ENCODE assay signal across 10 cellular contexts in the genomic region with DNA sequence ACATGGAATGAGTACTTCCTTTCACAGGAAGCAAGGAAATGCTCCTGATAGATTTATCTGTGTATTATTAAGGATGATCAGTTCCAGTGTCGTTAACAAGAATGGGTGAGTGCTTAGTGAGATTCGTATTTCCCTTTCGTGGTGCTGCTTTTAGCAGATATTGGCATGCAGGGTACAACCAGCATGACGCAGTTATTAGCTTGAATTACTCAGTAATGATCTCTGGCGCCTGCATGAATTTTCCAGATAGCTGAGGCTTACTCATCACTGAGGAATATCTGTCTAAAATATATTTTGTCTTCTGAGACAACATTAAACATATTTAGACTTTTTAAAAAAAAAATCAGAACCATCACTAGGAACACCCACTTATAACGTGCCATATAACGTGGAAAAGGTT. TPM values are rescaled to one million over a fixed set of nuclear protein-coding genes. Genes with fewer than 3 reads are reported as not detected.
A peak's percentile ranks its signal among the peaks of the same experiment; 100 is the strongest.
DNase-seq lines count a peak whose midpoint lies in the region; ATAC-seq, FAIRE-seq and TF ChIP-seq lines count a peak whose summit lies in the region.
"Not testable (repeated sequence)": the region's sequence is repeated elsewhere in the genome, so short reads cannot be mapped to it uniquely, and the experiment has no call there.
"Had no signal": no experiment of that assay in that cellular context is flagged by ENCODE, and none has a peak within 500 bp of the region (broad histone marks: within the 10 kb centered on the region; RNA-seq: fewer than 3 reads in every experiment).

No MANE protein-coding gene starts in this region.

- POLR2A ChIA-PET in A673 (lab: Charles Lee; ENCODE audit: low non-redundant PET) = not testable (repeated sequence)

- not testable (repeated sequence) for H3K4me3 ChIP-seq in A673 (ENCODE audit: low read depth, low read length, poor library complexity, severe bottlenecking); SJSA1; brain microvascular endothelial cell (ENCODE audit: low read depth, low read length); fibroblast of mammary gland (ENCODE audit: control insufficient read depth, low read depth, low read length); psoas muscle

- H3K4me1 ChIP-seq in A673 (ENCODE audit: insufficient read depth, low read length, poor library complexity, severe bottlenecking); SJSA1 (replicated peaks); psoas muscle: not testable (repeated sequence)

- TF ChIP-seq CTCF in A673 (conservative IDR thresholded peaks at IDR 0.05; ENCODE audit: low read depth, low read length); brain microvascular endothelial cell (IDR thresholded peaks at IDR 0.05; ENCODE audit: low read depth, low read length, missing control alignments); fibroblast of mammary gland (conservative IDR thresholded peaks at IDR 0.05; ENCODE audit: control insufficient read depth, insufficient read depth, low read depth, low read length); psoas muscle (IDR thresholded peaks at IDR 0.05): not testable (repeated sequence)

- not testable (repeated sequence) for H3K27me3 ChIP-seq in A673 (replicated peaks; ENCODE audit: insufficient read depth, low read depth, low read length, poor library complexity); SJSA1 (replicated peaks); brain microvascular endothelial cell (replicated peaks); psoas muscle (ENCODE audit: insufficient read depth in 3 of 3, low read length in 2 of 3)

- H3K27ac ChIP-seq in A673 (ENCODE audit: low read depth, low read length, poor library complexity, severe bottlenecking); psoas muscle: not testable (repeated sequence)
- peak overlapping the region; percentile 59; the same call in 1 of the 2 replicates for H3K27ac ChIP-seq in SJSA1
- H3K27ac ChIP-seq in brain microvascular endothelial cell = peak overlapping the region; percentile 51

- WGBS in psoas muscle, 3 donors = 30 to 37% (median 30%) methylated on average over 7 of the region's 7 CpGs

- DNase-seq in A673 (ENCODE audit: low spot score) (peak; percentile 71), EL (peak; percentile 90), HTR-8/SVneo (ENCODE audit: insufficient read length, low spot score) (peak; percentile 28), SJSA1 (ENCODE audit: low read depth in 1 of 2, low spot score in 2 of 2) (peak in 1 of 2 experiments; percentile 38), brain microvascular endothelial cell (peak; percentile 88), fibroblast of mammary gland (ENCODE audit: low read depth) (peak; percentile 95), hepatic stellate cell (ENCODE audit: low spot score) (peak; percentile 41)
- not testable (repeated sequence) for DNase-seq in psoas muscle

- ATAC-seq in psoas muscle = peak in 3 of 4 donors; percentile 17 to 62 (median 38)

- in situ Hi-C loops in brain microvascular endothelial cell (cut with HindIII; ENCODE audit: low pct_ligation_motif_present, low sequenced_read_pairs) = not testable (repeated sequence)

- intact Hi-C loops in A673 (cut with micrococcal nuclease; ENCODE audit: unreplicated experiment); psoas muscle (cut with DNase I): not testable (repeated sequence)

- not testable (repeated sequence) for FAIRE-seq in HTR-8/SVneo (lab: Jason Lieb, UNC)

- CTCF ChIA-PET in A673 (lab: Charles Lee) = interaction anchor here (0.6 kb wide), 1 partner anchor 463 kb away, joined by 3 read pairs; no protein-coding TSS in a partner anchor

- H3K36me3 ChIP-seq in A673 (ENCODE audit: insufficient read depth, low read length, poor library complexity, severe bottlenecking); SJSA1; brain microvascular endothelial cell (replicated peaks); psoas muscle (ENCODE audit: insufficient read depth in 1 of 2, low read depth in 1 of 2): not testable (repeated sequence)

- BruUV-seq in A673 (replicated peaks; lab: Mats Ljungman, UMichigan) = not testable (repeated sequence)

- not testable (repeated sequence) for H3K9me3 ChIP-seq in A673 (ENCODE audit: low read depth, low read length, poor library complexity, severe bottlenecking); SJSA1 (replicated peaks); psoas muscle

RNA-seq across cellular contexts. Expression of a gene that starts 33.6 kb away (rescaled TPM):
- total RNA-seq in A673 (2021) = 99.4 and 101 TPM in 2 replicates
- total RNA-seq in SJSA1 (2014; rRNA removed; shearing (Covaris generic)) = 87.5 and 102 TPM in 2 replicates
- 10 to 100 TPM; 37.0 to 54.9 (median 43.3) TPM for total RNA-seq in psoas muscle
- polyA plus RNA-seq in psoas muscle = 10 to 100 TPM; 39.5 to 68.1 (median 44.1) TPM

RNA-seq across cellular contexts. Expression of a gene that starts 48.9 kb away (rescaled TPM):
- total RNA-seq in A673 (2021) (0.57 TPM in 1 of 2 replicates, not detected in the other), psoas muscle (1 to 10 TPM in 3 of 4 donors, under 1 TPM in 1; 0.66 to 2.0 (median 1.1) TPM)
- total RNA-seq in SJSA1 (2014; rRNA removed; shearing (Covaris generic)) = 0.95 TPM in 1 of 2 replicates, not detected in the other
- under 1 TPM in 2 of 3 donors, not detected in 1; 0.22 to 0.23 TPM for polyA plus RNA-seq in psoas muscle
- total RNA-seq: Caco-2, progenitor cell of endocrine pancreas had no signal

RNA-seq across cellular contexts. Expression of a gene that starts 58.9 kb away (rescaled TPM):
- total RNA-seq in A673 (2021) (20.1 and 22.9 TPM in 2 replicates), psoas muscle (10 to 100 TPM; 22.7 to 49.7 (median 30.8) TPM)
- 7.5 and 17.6 TPM in 2 replicates for total RNA-seq in SJSA1 (2014; rRNA removed; shearing (Covaris generic))
- 10 to 100 TPM in 2 of 3 donors, 1 to 10 TPM in 1; 8.8 to 40.5 (median 34.9) TPM for polyA plus RNA-seq in psoas muscle
